8 cellular contexts compared by ENCODE assay signal in genomic region chr3:137032465-137033120, GRCh38.
DNase-seq lines count a peak whose midpoint lies in the region; ATAC-seq and TF ChIP-seq lines count a peak whose summit lies in the region.

No MANE protein-coding gene starts in this region.

- no peaks in the 10 kb centered on the region for H3K9me3 Mint-ChIP-seq in activated naive CD4-positive, alpha-beta T cell treated with anti-CD3 and anti-CD28 coated beads, Interleukin-2, amount 50 U/mL, for 72 hours

- peak; percentile 99 for TF ChIP-seq CTCF in parathyroid adenoma (IDR thresholded peaks at IDR 0.05)
- peak; percentile 83 to 97 for TF ChIP-seq CTCF in tibial artery (IDR thresholded peaks at IDR 0.05)

- H3K36me3 Mint-ChIP-seq in activated naive CD4-positive, alpha-beta T cell treated with anti-CD3 and anti-CD28 coated beads, Interleukin-2, amount 50 U/mL, for 72 hours, result no peaks in the 10 kb centered on the region

- H3K4me3 ChIP-seq in MG63, result no peak overlapping the region
- peak overlapping the region; percentile 39 for H3K4me3 ChIP-seq in parathyroid adenoma (ENCODE audit: low read depth, low read length)
- peak overlapping the region; percentile 21 to 33 for H3K4me3 ChIP-seq in tibial artery

- no peaks in the 10 kb centered on the region for H3K36me3 ChIP-seq in MG63
- H3K36me3 ChIP-seq in parathyroid adenoma (ENCODE audit: control insufficient read depth, insufficient read depth, low read length), result no peaks in the 10 kb centered on the region
- no peaks in the 10 kb centered on the region for H3K36me3 ChIP-seq in tibial artery

- intact Hi-C loops in Right ventricle myocardium superior (cut with DNase I), result no loop called here
- intact Hi-C loops in tibial artery (cut with DNase I; ENCODE audit: low total_unique reads), result no loop called here

- peak; percentile 77 for DNase-seq in EH (ENCODE audit: low read depth)
- DNase-seq in GOT3 (lab: John Stamatoyannopoulos, UW), result peak; percentile 85
- peak; percentile 69 for DNase-seq in MG63
- DNase-seq in SK-N-DZ (ENCODE audit: low spot score), result peak; percentile 81
- DNase-seq in activated naive CD4-positive, alpha-beta T cell treated with anti-CD3 and anti-CD28 coated beads, Interleukin-2, amount 50 U/mL, for 72 hours (ENCODE audit: low spot score in 2 of 2), result peak; percentile 67 to 92
- peak; percentile 92 for DNase-seq in Right ventricle myocardium superior
- peak; percentile 86 to 90 for DNase-seq in tibial artery

- no peaks in the 10 kb centered on the region for H3K79me2 ChIP-seq in parathyroid adenoma

- H3K4me2 ChIP-seq in parathyroid adenoma (ENCODE audit: low read length), result peak overlapping the region; percentile 54

- peak; percentile 81 to 88 for ATAC-seq in activated naive CD4-positive, alpha-beta T cell treated with anti-CD3 and anti-CD28 coated beads, Interleukin-2, amount 50 U/mL, for 72 hours
- peak; percentile 98 for ATAC-seq in Right ventricle myocardium superior (ENCODE audit: poor library complexity)

- H3K9me3 ChIP-seq in MG63 (no peaks in the 10 kb centered on the region), parathyroid adenoma (ENCODE audit: control insufficient read depth, low read length) (no peaks in the 10 kb centered on the region), tibial artery (no peaks in the 10 kb centered on the region)

- H3K27me3 ChIP-seq in MG63 (no peaks in the 10 kb centered on the region), parathyroid adenoma (ENCODE audit: control insufficient read depth, insufficient read depth, low read length) (no peaks in the 10 kb centered on the region), tibial artery (peaks cover 0 to 5% of the 10 kb centered on the region in 2 donors)

- H3K4me1 ChIP-seq in parathyroid adenoma (no peaks in the 10 kb centered on the region), tibial artery (peaks cover 0 to 11% (median 5%) of the 10 kb centered on the region in 4 donors)

- no peak overlapping the region for H3K27ac Mint-ChIP-seq in activated naive CD4-positive, alpha-beta T cell treated with anti-CD3 and anti-CD28 coated beads, Interleukin-2, amount 50 U/mL, for 72 hours

- no peak overlapping the region for H3K9ac ChIP-seq in parathyroid adenoma

- H3K27ac ChIP-seq in parathyroid adenoma (no peak overlapping the region), tibial artery (no peak overlapping the region)

- peak overlapping the region; percentile 87 for H2AFZ ChIP-seq in parathyroid adenoma
